Comparison of ENCODE assay signal across 12 cellular contexts in the genomic region with DNA sequence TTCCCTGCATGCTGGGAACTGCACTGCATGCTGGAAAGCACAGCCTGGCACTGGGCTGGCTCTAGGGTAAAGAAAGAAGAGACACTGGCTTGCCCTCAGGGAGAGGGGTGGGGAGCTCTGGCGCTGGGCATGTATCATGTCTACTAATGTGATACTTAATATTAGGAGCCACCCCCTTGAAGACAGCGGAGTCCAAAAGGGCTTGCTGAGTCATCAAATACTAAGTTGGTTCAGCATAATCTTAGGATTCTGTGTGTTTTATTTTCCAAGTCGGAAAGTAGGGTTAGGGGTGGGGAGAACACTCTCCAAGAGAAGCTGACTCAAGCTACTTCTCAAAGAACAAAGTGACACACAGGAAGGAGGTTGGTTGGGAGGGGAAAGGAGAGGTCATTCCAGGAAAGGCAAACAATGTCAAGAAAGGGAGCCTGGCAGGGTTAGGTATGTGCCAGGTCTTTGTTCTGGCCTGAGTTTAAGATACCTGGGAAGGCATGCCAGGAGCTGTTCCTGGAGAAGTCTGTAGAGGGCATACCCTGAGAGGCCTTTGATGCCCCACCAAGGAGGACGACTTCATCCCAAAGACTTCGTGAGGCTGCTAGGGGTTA.
DNase-seq lines count a peak whose midpoint lies in the region; ATAC-seq, FAIRE-seq and TF ChIP-seq lines count a peak whose summit lies in the region.
"Had no signal": no experiment of that assay in that cellular context is flagged by ENCODE, and none has a peak within 500 bp of the region (broad histone marks: within the 10 kb centered on the region; RNA-seq: fewer than 3 reads in every experiment).

No MANE protein-coding gene starts in this region.

- no peak overlapping the region for H3K9ac ChIP-seq in endodermal cell (ENCODE audit: extremely low read depth, low read length, poor library complexity, severe bottlenecking)

- peak; percentile 91 for FAIRE-seq in A549 (lab: Jason Lieb, UNC)

- peak in 1 of 2 experiments; percentile 28; a peak in 1 of 5 replicates for TF ChIP-seq EP300 in A549 (IDR thresholded peaks at IDR 0.05)

- H3K27ac Mint-ChIP-seq in endodermal cell, result peak overlapping the region; percentile 79
- H3K27ac Mint-ChIP-seq: IgD-negative memory B cell; stimulated activated naive B cell treated with anti-CD40 and anti-IgM and Interleukin-4, amounts not matched to agents 10 μg/mL and 1 μg/mL and 100 μg/mL, for 72 hours had no signal

- ATAC-seq in A549, result peak; percentile 81 to 90
- ATAC-seq: stimulated activated naive B cell treated with anti-CD40 and anti-IgM and Interleukin-4, amounts not matched to agents 10 μg/mL and 1 μg/mL and 100 μg/mL, for 72 hours had no signal

- H3K27me3 ChIP-seq in endodermal cell (ENCODE audit: control insufficient read depth, insufficient read depth, low read length, poor library complexity, severe bottlenecking) (no peaks in the 10 kb centered on the region), kidney epithelial cell (ENCODE audit: control insufficient read depth, insufficient read depth, low read length) (no peaks in the 10 kb centered on the region)
- H3K27me3 ChIP-seq: adrenal gland had no signal

- peak overlapping the region; percentile 57 for H3K4me2 ChIP-seq in A549

- no peaks in the 10 kb centered on the region for H3K36me3 ChIP-seq in endodermal cell (ENCODE audit: control insufficient read depth, insufficient read depth, low read length)
- no peaks in the 10 kb centered on the region for H3K36me3 ChIP-seq in kidney epithelial cell (ENCODE audit: control insufficient read depth, insufficient read depth, low read length)
- H3K36me3 ChIP-seq: adrenal gland had no signal

- DNase-seq in A549 (ENCODE audit: low read depth in 1 of 2, low spot score in 1 of 2), result peak; percentile 40 to 83
- DNase-seq in M059J (ENCODE audit: low read depth), result peak; percentile 45
- peak; percentile 87 for DNase-seq in endodermal cell
- DNase-seq in kidney epithelial cell (ENCODE audit: low read depth), result no peak
- DNase-seq in NCI-H2196 (lab: John Stamatoyannopoulos, UW; ENCODE audit: unreplicated experiment), result no peak
- no peak for DNase-seq in NCI-H146 (lab: John Stamatoyannopoulos, UW)
- DNase-seq in NCI-H345 (lab: John Stamatoyannopoulos, UW), result no peak
- DNase-seq in NCI-H2196 treated with DMSO at 0.1 percent for 48 hours (lab: John Stamatoyannopoulos, UW; ENCODE audit: unreplicated experiment), result no peak
- DNase-seq: adrenal gland; stimulated activated CD4-positive, alpha-beta T cell treated with anti-CD3 and anti-CD28 coated beads, Interleukin-15, amount 100 ng/mL, for 24 hours; stimulated activated naive B cell treated with anti-CD40 and anti-IgM and Interleukin-4, amounts not matched to agents 10 μg/mL and 1 μg/mL and 100 μg/mL, for 72 hours had no signal

- TF ChIP-seq POLR2A in A549 (IDR thresholded peaks at IDR 0.05; ENCODE audit: low read length), result no peak

- WGBS in A549 (ENCODE audit: missing lambda C conversion rate), result 38% methylated on average over 5 of the region's 5 CpGs
- WGBS in endodermal cell (ENCODE audit: insufficient coverage in 1 of 2, insufficient read length in 1 of 2), 2 experiments, result 79 to 84% methylated on average over 3 to 5 of the region's 5 CpGs

- H3K4me3 Mint-ChIP-seq in endodermal cell, result no peak overlapping the region
- H3K4me3 Mint-ChIP-seq: IgD-negative memory B cell; stimulated activated naive B cell treated with anti-CD40 and anti-IgM and Interleukin-4, amounts not matched to agents 10 μg/mL and 1 μg/mL and 100 μg/mL, for 72 hours had no signal

- H3K27ac ChIP-seq in A549 (peak overlapping the region; percentile 55 to 62), endodermal cell (ENCODE audit: low read depth, low read length) (no peak overlapping the region)
- H3K27ac ChIP-seq: adrenal gland had no signal

- CTCF ChIA-PET in A549 (lab: Yijun Ruan, JAX), result interaction anchor here (0.7 to 2.2 kb wide), 20 partner anchors 11 to 229 kb away, joined by 3 to 8 read pairs (median 3); no protein-coding TSS in a partner anchor

- H3K27me3 Mint-ChIP-seq in endodermal cell (ENCODE audit: insufficient read depth), result peaks cover 2% of the 10 kb centered on the region

- no peaks in the 10 kb centered on the region for H3K36me3 Mint-ChIP-seq in endodermal cell (ENCODE audit: low read depth)
- H3K36me3 Mint-ChIP-seq: IgD-negative memory B cell; stimulated activated naive B cell treated with anti-CD40 and anti-IgM and Interleukin-4, amounts not matched to agents 10 μg/mL and 1 μg/mL and 100 μg/mL, for 72 hours had no signal

- H3K4me3 ChIP-seq in A549 (no peak overlapping the region), endodermal cell (ENCODE audit: low read length) (no peak overlapping the region), kidney epithelial cell (ENCODE audit: low read depth, low read length) (no peak overlapping the region)
- H3K4me3 ChIP-seq: adrenal gland had no signal

- POLR2A ChIA-PET in A549 (lab: Yijun Ruan, JAX), result no interaction called here

- H3K9me3 ChIP-seq in A549, result no peaks in the 10 kb centered on the region
- no peaks in the 10 kb centered on the region for H3K9me3 ChIP-seq in endodermal cell (ENCODE audit: control insufficient read depth, low read length)
- H3K9me3 ChIP-seq: adrenal gland had no signal

- H3K4me1 Mint-ChIP-seq in endodermal cell, result peaks cover 11% of the 10 kb centered on the region
- H3K4me1 Mint-ChIP-seq: IgD-negative memory B cell; stimulated activated naive B cell treated with anti-CD40 and anti-IgM and Interleukin-4, amounts not matched to agents 10 μg/mL and 1 μg/mL and 100 μg/mL, for 72 hours had no signal

- H3K9me3 Mint-ChIP-seq in endodermal cell, result peaks cover 2% of the 10 kb centered on the region

- H3K4me1 ChIP-seq in A549 (peaks cover 24% of the 10 kb centered on the region), endodermal cell (ENCODE audit: control insufficient read depth, insufficient read depth, low read length) (no peaks in the 10 kb centered on the region)
- H3K4me1 ChIP-seq: adrenal gland had no signal

- peak; percentile 26; the same call in 1 of the 3 replicates for TF ChIP-seq CTCF in A549 (IDR thresholded peaks at IDR 0.05)
- peak; percentile 73 for TF ChIP-seq CTCF in endodermal cell (conservative IDR thresholded peaks at IDR 0.05)
- peak; percentile 22 for TF ChIP-seq CTCF in kidney epithelial cell (IDR thresholded peaks at IDR 0.05; ENCODE audit: insufficient read depth, low read length, poor library complexity, severe bottlenecking)

- peak in 1 of 2 experiments; percentile 28; a peak in 1 of 5 replicates for TF ChIP-seq RAD21 in A549 (conservative IDR thresholded peaks at IDR 0.05 in 1 of 2, IDR thresholded peaks at IDR 0.05 in 1 of 2)

TF ChIP-seq in A549, 52 proteins besides CTCF, POLR2A, EP300 and RAD21:
- peak in 1 of 2 experiments; percentile 34; a peak in 1 of 5 replicates for TF ChIP-seq JUN (IDR thresholded peaks at IDR 0.05)
- peak; percentile 38; the same call in 1 of the 2 replicates for TF ChIP-seq JUNB (IDR thresholded peaks at IDR 0.05)
- peak; percentile 100 for TF ChIP-seq MAFK (IDR thresholded peaks at IDR 0.05; ENCODE audit: partially characterized antibody)
- TF ChIP-seq HOXB13 (CRISPR knock-in tag; IDR thresholded peaks at IDR 0.05; ENCODE audit: low read depth), result no peak
- TF ChIP-seq REST (IDR thresholded peaks at IDR 0.05), result no peak
- no peak for TF ChIP-seq EHF (CRISPR knock-in tag; IDR thresholded peaks at IDR 0.05)
- TF ChIP-seq MAX (IDR thresholded peaks at IDR 0.05), result peak; percentile 15; the same call in 1 of the 2 replicates
- no peak for TF ChIP-seq HEYL (CRISPR knock-in tag; IDR thresholded peaks at IDR 0.05)
- peak; percentile 34; the same call in 1 of the 2 replicates for TF ChIP-seq ESRRA (IDR thresholded peaks at IDR 0.05; ENCODE audit: borderline replicate concordance, low read length)
- no peak for TF ChIP-seq FOSL2 (IDR thresholded peaks at IDR 0.05)
- TF ChIP-seq FOSL2 (CRISPR knock-in tag; IDR thresholded peaks at IDR 0.05), result peak; percentile 28; the same call in 1 of the 2 replicates
- TF ChIP-seq SMC3 (IDR thresholded peaks at IDR 0.05), result 0 out of 3 replicates have a peak, but pooled peaks have one; percentile 18
TF ChIP-seq in A549: peak in this region for 7.

Comparison
In these comparisons a context has a peak if more than half of its experiments do, and no peak if none do; other contexts are left out.
1. DNase-seq: peak in A549 (2 of 2), M059J (single experiment) and endodermal cell (single experiment); none in kidney epithelial cell (single experiment), NCI-H2196 (single experiment), NCI-H146 (single experiment), NCI-H345 (single experiment) and NCI-H2196 treated with DMSO at 0.1 percent for 48 hours (single experiment).
2. CTCF ChIP-seq: peak in every context shown above with its lines; median percentile 73 in endodermal cell; 26 in A549; 22 in kidney epithelial cell.